In genomic region chr1:204466416-204467405, GRCh38 we compare ENCODE assay signal across 1 cellular context.
TF ChIP-seq lines count a peak whose summit lies in the region.

No MANE protein-coding gene starts in this region.

TF ChIP-seq in SK-N-SH, 30 proteins besides CTCF, POLR2A, EP300 and RAD21:
- no peak for TF ChIP-seq USF2 (IDR thresholded peaks at IDR 0.05; ENCODE audit: borderline replicate concordance, low read depth, low read length)
- no peak for TF ChIP-seq RFX5 (IDR thresholded peaks at IDR 0.05; ENCODE audit: low read length)
- TF ChIP-seq USF1 (IDR thresholded peaks at IDR 0.05; ENCODE audit: borderline replicate concordance, low read depth) = no peak
